22 cellular contexts compared by ENCODE assay signal in genomic region chr9:94839398-94839797, GRCh38.
DNase-seq lines count a peak whose midpoint lies in the region; ATAC-seq and TF ChIP-seq lines count a peak whose summit lies in the region.
"Had no signal": no experiment of that assay in that cellular context is flagged by ENCODE, and none has a peak within 500 bp of the region (broad histone marks: within the 10 kb centered on the region; RNA-seq: fewer than 3 reads in every experiment).

No MANE protein-coding gene starts in this region.

- intact Hi-C loops in activated CD4-positive, alpha-beta T cell treated with anti-CD3 and anti-CD28 coated beads for 36 hours (cut with DNase I, micrococcal nuclease) = loop anchor here in 1 of 2 experiments (1.0 to 2.0 kb wide), 5 partner anchors 22 to 112 kb away; no protein-coding TSS in a partner anchor
- intact Hi-C loops in activated CD8-positive, alpha-beta T cell treated with anti-CD3 and anti-CD28 coated beads for 36 hours (cut with micrococcal nuclease) = no loop called here

- no peaks in the 10 kb centered on the region for H3K27me3 Mint-ChIP-seq in activated CD4-positive, alpha-beta T cell treated with anti-CD3 and anti-CD28 coated beads for 36 hours
- H3K27me3 Mint-ChIP-seq in activated CD8-positive, alpha-beta T cell treated with anti-CD3 and anti-CD28 coated beads for 36 hours = no peaks in the 10 kb centered on the region
- H3K27me3 Mint-ChIP-seq in immature natural killer cell (ENCODE audit: low read depth in 3 of 3) = peaks cover 0 to 1% (median 0%) of the 10 kb centered on the region in 3 donors
- H3K27me3 Mint-ChIP-seq: activated naive CD4-positive, alpha-beta T cell treated with anti-CD3 and anti-CD28 coated beads, Interleukin-2, amount 10 ng/mL, durations not matched to agents 7 days and 5 days; stimulated activated naive B cell treated with anti-CD40 and anti-IgM and Interleukin-4, amounts not matched to agents 10 μg/mL and 1 μg/mL and 100 μg/mL, for 72 hours had no signal

- peak; percentile 93 for ATAC-seq in activated CD4-positive, alpha-beta T cell treated with anti-CD3 and anti-CD28 coated beads for 36 hours
- peak; percentile 90 for ATAC-seq in activated CD8-positive, alpha-beta T cell treated with anti-CD3 and anti-CD28 coated beads for 36 hours
- ATAC-seq in GM19023 (IDR thresholded peaks at IDR 0.05; ENCODE audit: unreplicated experiment) = no peak

- no peak for TF ChIP-seq CTCF in activated CD8-positive, alpha-beta T cell treated with anti-CD3 and anti-CD28 coated beads for 36 hours (IDR thresholded peaks at IDR 0.05)

- peak; percentile 25 for DNase-seq in activated CD4-positive, alpha-beta T cell treated with anti-CD3 and anti-CD28 coated beads for 36 hours
- no peak for DNase-seq in activated CD4-positive, alpha-beta T cell treated with anti-CD3 and anti-CD28 coated beads, Interleukin-2, amount 50 U/mL, for 4 hours
- DNase-seq in ELR (ENCODE audit: low read depth) (peak; percentile 20), immature natural killer cell (peak in 1 of 3 donors; percentile 9), mucosa of gallbladder (ENCODE audit: low spot score) (no peak), DMS153 (lab: John Stamatoyannopoulos, UW) (no peak)
- peak; percentile 23 for DNase-seq in activated CD8-positive, alpha-beta T cell treated with anti-CD3 and anti-CD28 coated beads for 36 hours
- DNase-seq: activated naive CD4-positive, alpha-beta T cell treated with anti-CD3 and anti-CD28 coated beads, Interleukin-2, amount 10 ng/mL, durations not matched to agents 7 days and 5 days; anterior cingulate cortex; colonic mucosa; effector CD4-positive, alpha-beta T cell; hippocampal formation; IMR-90; NCI-H1694 treated with DMSO at 0.1 percent for 48 hours; NCI-H446; NCI-H774; SIG-M5; stimulated activated CD4-positive, alpha-beta T cell treated with anti-CD3 and anti-CD28 coated beads, Interleukin-4, amount 100 ng/mL, for 4 hours; stimulated activated naive B cell treated with anti-CD40 and anti-IgM and Interleukin-4, amounts not matched to agents 10 μg/mL and 1 μg/mL and 100 μg/mL, for 72 hours; T-helper 9 cell had no signal

- CTCF ChIA-PET in activated CD4-positive, alpha-beta T cell treated with anti-CD3 and anti-CD28 coated beads for 36 hours (lab: Charles Lee) = interaction anchor here (0.6 kb wide), 1 partner anchor 88 kb away, joined by 3 read pairs; no protein-coding TSS in a partner anchor
- CTCF ChIA-PET in activated CD8-positive, alpha-beta T cell treated with anti-CD3 and anti-CD28 coated beads for 36 hours (lab: Charles Lee) = no interaction called here

- peaks cover 15% of the 10 kb centered on the region for H3K9me3 Mint-ChIP-seq in activated CD4-positive, alpha-beta T cell treated with anti-CD3 and anti-CD28 coated beads for 36 hours (ENCODE audit: low read depth)
- H3K9me3 Mint-ChIP-seq in activated CD8-positive, alpha-beta T cell treated with anti-CD3 and anti-CD28 coated beads for 36 hours = peaks cover 13% of the 10 kb centered on the region
- peaks cover 0 to 12% (median 6%) of the 10 kb centered on the region in 6 donors for H3K9me3 Mint-ChIP-seq in immature natural killer cell

- H3K27ac Mint-ChIP-seq in activated CD4-positive, alpha-beta T cell treated with anti-CD3 and anti-CD28 coated beads for 36 hours = peak overlapping the region; percentile 33
- peak overlapping the region; percentile 32 for H3K27ac Mint-ChIP-seq in activated CD8-positive, alpha-beta T cell treated with anti-CD3 and anti-CD28 coated beads for 36 hours
- peak overlapping the region; percentile 31 to 74 (median 57) for H3K27ac Mint-ChIP-seq in immature natural killer cell
- H3K27ac Mint-ChIP-seq: activated naive CD4-positive, alpha-beta T cell treated with anti-CD3 and anti-CD28 coated beads, Interleukin-2, amount 10 ng/mL, durations not matched to agents 7 days and 5 days; nephron; stimulated activated naive B cell treated with anti-CD40 and anti-IgM and Interleukin-4, amounts not matched to agents 10 μg/mL and 1 μg/mL and 100 μg/mL, for 72 hours had no signal

- H3K4me3 Mint-ChIP-seq in activated CD4-positive, alpha-beta T cell treated with anti-CD3 and anti-CD28 coated beads for 36 hours = no peak overlapping the region
- H3K4me3 Mint-ChIP-seq in activated CD8-positive, alpha-beta T cell treated with anti-CD3 and anti-CD28 coated beads for 36 hours = no peak overlapping the region
- H3K4me3 Mint-ChIP-seq in immature natural killer cell = peak overlapping the region in 2 of 5 donors; percentile 3 to 33
- H3K4me3 Mint-ChIP-seq: activated naive CD4-positive, alpha-beta T cell treated with anti-CD3 and anti-CD28 coated beads, Interleukin-2, amount 10 ng/mL, durations not matched to agents 7 days and 5 days; nephron; stimulated activated naive B cell treated with anti-CD40 and anti-IgM and Interleukin-4, amounts not matched to agents 10 μg/mL and 1 μg/mL and 100 μg/mL, for 72 hours had no signal

- peaks cover 19% of the 10 kb centered on the region for H3K4me1 Mint-ChIP-seq in activated CD4-positive, alpha-beta T cell treated with anti-CD3 and anti-CD28 coated beads for 36 hours
- peaks cover 24% of the 10 kb centered on the region for H3K4me1 Mint-ChIP-seq in activated CD8-positive, alpha-beta T cell treated with anti-CD3 and anti-CD28 coated beads for 36 hours (ENCODE audit: low read depth)
- H3K4me1 Mint-ChIP-seq in immature natural killer cell = peaks cover 20 to 33% of the 10 kb centered on the region in 2 donors
- H3K4me1 Mint-ChIP-seq: nephron had no signal

- POLR2A ChIA-PET in activated CD4-positive, alpha-beta T cell treated with anti-CD3 and anti-CD28 coated beads for 36 hours (lab: Charles Lee) = no interaction called here
- POLR2A ChIA-PET in activated CD8-positive, alpha-beta T cell treated with anti-CD3 and anti-CD28 coated beads for 36 hours (lab: Charles Lee) = interaction anchor here (0.7 kb wide), 2 partner anchors 21 to 68 kb away, joined by 3 read pairs; no protein-coding TSS in a partner anchor

- peaks cover 17% of the 10 kb centered on the region for H3K36me3 Mint-ChIP-seq in activated CD4-positive, alpha-beta T cell treated with anti-CD3 and anti-CD28 coated beads for 36 hours (ENCODE audit: low read depth)
- peaks cover 15% of the 10 kb centered on the region for H3K36me3 Mint-ChIP-seq in activated CD8-positive, alpha-beta T cell treated with anti-CD3 and anti-CD28 coated beads for 36 hours (ENCODE audit: low read depth)
- peaks cover 4 to 16% (median 15%) of the 10 kb centered on the region in 3 donors for H3K36me3 Mint-ChIP-seq in immature natural killer cell

Comparison
In these comparisons a context has a peak if more than half of its experiments do, and no peak if none do; other contexts are left out.
1. DNase-seq: peak in activated CD4-positive, alpha-beta T cell treated with anti-CD3 and anti-CD28 coated beads for 36 hours (single experiment), ELR (single experiment) and activated CD8-positive, alpha-beta T cell treated with anti-CD3 and anti-CD28 coated beads for 36 hours (single experiment); none in activated CD4-positive, alpha-beta T cell treated with anti-CD3 and anti-CD28 coated beads, Interleukin-2, amount 50 U/mL, for 4 hours (0 of 2), mucosa of gallbladder (single experiment) and DMS153 (single experiment).
2. Peak in every context shown above with its lines, with median percentiles within 50 percentile points of each other: H3K27ac Mint-ChIP-seq.